19 cellular contexts compared by ENCODE assay signal in the genomic region with DNA sequence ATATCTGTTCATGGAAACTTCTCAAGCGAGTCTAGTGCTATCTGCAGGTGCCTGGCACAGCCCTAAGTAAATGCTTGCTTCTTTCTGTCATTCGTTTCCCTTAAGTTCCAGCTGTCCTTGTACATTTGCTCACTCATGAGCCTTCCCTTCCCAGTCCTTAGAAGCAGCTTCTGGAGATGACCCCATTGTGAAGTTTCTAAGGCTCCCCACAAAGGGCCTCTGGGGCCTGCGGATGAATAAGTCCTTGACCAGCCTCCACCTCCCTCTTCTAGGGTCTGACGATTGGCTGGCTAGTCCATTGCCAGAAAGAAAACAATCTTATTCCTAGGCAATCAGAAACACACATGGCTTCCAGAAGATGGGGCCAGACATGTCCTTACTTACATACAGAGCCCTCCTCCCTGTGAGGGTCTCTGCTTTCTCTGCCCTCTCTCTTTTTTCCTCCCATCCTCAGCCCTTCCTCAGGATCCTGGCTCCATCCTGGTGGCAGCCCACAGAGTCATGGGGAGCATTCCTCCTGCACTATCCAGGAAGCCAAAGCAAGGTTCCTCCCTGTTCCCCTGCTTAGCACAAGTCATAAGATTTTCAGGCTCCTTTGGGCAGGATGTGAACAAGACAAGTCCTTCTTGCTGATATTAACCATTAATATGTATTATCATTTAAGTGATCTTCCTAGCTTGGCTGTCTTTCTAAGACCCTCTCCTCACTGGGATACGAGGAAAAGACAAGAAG.
DNase-seq lines count a peak whose midpoint lies in the region; ATAC-seq, FAIRE-seq and TF ChIP-seq lines count a peak whose summit lies in the region.
"Had no signal": no experiment of that assay in that cellular context is flagged by ENCODE, and none has a peak within 500 bp of the region (broad histone marks: within the 10 kb centered on the region; RNA-seq: fewer than 3 reads in every experiment).

No MANE protein-coding gene starts in this region.

- DNase-seq in heart right ventricle (no peak), right atrium auricular region (ENCODE audit: low spot score) (no peak), D721Med (ENCODE audit: insufficient read length, low spot score) (no peak), psoas muscle (no peak), SHP77 (lab: John Stamatoyannopoulos, UW) (no peak)
- DNase-seq: Caco-2; CD4-positive, CD25-positive, alpha-beta regulatory T cell; CD8-positive, alpha-beta T cell; DMS 273 treated with DMSO at 0.1 percent for 48 hours; DMS79; EL; GDM1; GOT3 had no signal

- intact Hi-C loops in heart right ventricle (cut with DNase I) (no loop called here), psoas muscle (cut with DNase I) (no loop called here)

- 71 to 86% methylated on average over 5 of the region's 5 CpGs for WGBS in heart right ventricle, 2 donors
- 58 to 68% (median 66%) methylated on average over 5 of the region's 5 CpGs for WGBS in psoas muscle, 3 donors

- no peak overlapping the region for H3K9ac ChIP-seq in BLaER1

- H3K9me3 ChIP-seq in heart right ventricle (peaks cover 0 to 11% (median 0%) of the 10 kb centered on the region in 11 donors), right atrium auricular region (no peaks in the 10 kb centered on the region), BLaER1 (0 out of 2 replicates have a peak, but pooled peaks cover 6% of the 10 kb centered on the region), psoas muscle (no peaks in the 10 kb centered on the region)
- H3K9me3 ChIP-seq: Caco-2, HAP-1 had no signal

- H3K4me3 ChIP-seq in heart right ventricle (no peak overlapping the region), right atrium auricular region (no peak overlapping the region), BLaER1 (no peak overlapping the region), psoas muscle (no peak overlapping the region)
- H3K4me3 ChIP-seq: GM12878, HAP-1 had no signal

- H4K20me1 ChIP-seq in BLaER1, result no peaks in the 10 kb centered on the region

- peak; percentile 79 for FAIRE-seq in D721Med (lab: Jason Lieb, UNC)
- FAIRE-seq: GM12878, GM18507, H54 had no signal

- H3K4me2 ChIP-seq in BLaER1, result 0 out of 2 replicates have a peak overlapping the region, but pooled peaks have one; percentile 11

- H3K4me1 ChIP-seq in heart right ventricle (peaks cover 0 to 9% (median 0%) of the 10 kb centered on the region in 9 donors), right atrium auricular region (no peaks in the 10 kb centered on the region), BLaER1 (peaks cover 12% of the 10 kb centered on the region), psoas muscle (no peaks in the 10 kb centered on the region)
- H3K4me1 ChIP-seq: Caco-2, HAP-1 had no signal

- TF ChIP-seq CTCF in heart right ventricle (IDR thresholded peaks at IDR 0.05), result no peak
- no peak for TF ChIP-seq CTCF in right atrium auricular region (IDR thresholded peaks at IDR 0.05)
- no peak for TF ChIP-seq CTCF in D721Med (IDR thresholded peaks at IDR 0.05; ENCODE audit: insufficient read depth, missing control alignments)
- TF ChIP-seq CTCF in psoas muscle (IDR thresholded peaks at IDR 0.05), result no peak

- no peaks in the 10 kb centered on the region for H3K36me3 ChIP-seq in heart right ventricle
- H3K36me3 ChIP-seq in right atrium auricular region, result no peaks in the 10 kb centered on the region
- no peaks in the 10 kb centered on the region for H3K36me3 ChIP-seq in BLaER1
- no peaks in the 10 kb centered on the region for H3K36me3 ChIP-seq in psoas muscle (ENCODE audit: insufficient read depth in 1 of 2, low read depth in 1 of 2)
- H3K36me3 ChIP-seq: HAP-1 had no signal

- no peaks in the 10 kb centered on the region for H3K27me3 ChIP-seq in heart right ventricle
- no peaks in the 10 kb centered on the region for H3K27me3 ChIP-seq in right atrium auricular region
- no peaks in the 10 kb centered on the region for H3K27me3 ChIP-seq in BLaER1
- H3K27me3 ChIP-seq in psoas muscle (ENCODE audit: insufficient read depth in 3 of 3, low read length in 2 of 3), result no peaks in the 10 kb centered on the region

- H3K27ac ChIP-seq in heart right ventricle (peak overlapping the region in 3 of 10 donors; percentile 29 to 53 (median 34)), right atrium auricular region (no peak overlapping the region), BLaER1 (no peak overlapping the region), psoas muscle (peak overlapping the region; percentile 30)
- H3K27ac ChIP-seq: C4-2B had no signal

- ATAC-seq in heart right ventricle (peak in 6 of 8 donors; percentile 17 to 58 (median 53)), psoas muscle (peak in 2 of 4 donors; percentile 13 to 15)
- ATAC-seq: CD8-positive, alpha-beta T cell; GM12878 had no signal
